In genomic region chr5:1005362-1005851, GRCh38 we compare ENCODE assay signal across 10 cellular contexts. TPM values are rescaled to one million over a fixed set of nuclear protein-coding genes. Genes with fewer than 3 reads are reported as not detected.
DNase-seq lines count a peak whose midpoint lies in the region; ATAC-seq lines count a peak whose summit lies in the region.
"Had no signal": no experiment of that assay in that cellular context is flagged by ENCODE, and none has a peak within 500 bp of the region (broad histone marks: within the 10 kb centered on the region; RNA-seq: fewer than 3 reads in every experiment).

No MANE protein-coding gene starts in this region.

- H3K4me3 ChIP-seq in HUES48 (ENCODE audit: low read depth, low read length): peak overlapping the region; percentile 58; the same call in 1 of the 2 replicates

- no peak overlapping the region for H3K9ac ChIP-seq in HUES48 (ENCODE audit: low read depth, low read length)

- peaks cover 10% of the 10 kb centered on the region for H3K4me1 Mint-ChIP-seq in activated T-helper 17 cell treated with anti-CD3 and anti-CD28 coated beads, Interleukin-2, amount 50 U/mL, for 72 hours
- peaks cover 25 to 38% of the 10 kb centered on the region in 2 donors for H3K4me1 Mint-ChIP-seq in stimulated activated naive B cell treated with anti-CD40 and anti-IgM and Interleukin-4, amounts not matched to agents 10 μg/mL and 1 μg/mL and 100 μg/mL, for 72 hours

- peaks cover 13% of the 10 kb centered on the region for H3K27me3 Mint-ChIP-seq in activated T-helper 17 cell treated with anti-CD3 and anti-CD28 coated beads, Interleukin-2, amount 50 U/mL, for 72 hours
- H3K27me3 Mint-ChIP-seq in stimulated activated naive B cell treated with anti-CD40 and anti-IgM and Interleukin-4, amounts not matched to agents 10 μg/mL and 1 μg/mL and 100 μg/mL, for 72 hours: peaks cover 61 to 72% of the 10 kb centered on the region in 2 donors

- no peak for ATAC-seq in activated T-helper 17 cell treated with anti-CD3 and anti-CD28 coated beads, Interleukin-2, amount 50 U/mL, for 72 hours (replicated peaks)
- ATAC-seq in left lobe of liver: no peak
- no peak for ATAC-seq in stimulated activated naive B cell treated with anti-CD40 and anti-IgM and Interleukin-4, amounts not matched to agents 10 μg/mL and 1 μg/mL and 100 μg/mL, for 72 hours (replicated peaks)

- H3K27me3 ChIP-seq in HUES48 (ENCODE audit: control insufficient read depth, insufficient read depth, low read length): peaks cover 67% of the 10 kb centered on the region

- H3K27ac ChIP-seq in HUES48 (ENCODE audit: low read depth, low read length): no peak overlapping the region
- H3K27ac ChIP-seq: neutrophil had no signal

- no peaks in the 10 kb centered on the region for H3K9me3 ChIP-seq in HUES48 (ENCODE audit: control insufficient read depth, insufficient read depth, low read length)
- H3K9me3 ChIP-seq: neutrophil had no signal

- H3K36me3 ChIP-seq in HUES48 (ENCODE audit: control insufficient read depth, insufficient read depth, low read length): no peaks in the 10 kb centered on the region
- H3K36me3 ChIP-seq: neutrophil had no signal

- H3K4me1 ChIP-seq in HUES48 (ENCODE audit: control insufficient read depth, insufficient read depth, low read length): no peaks in the 10 kb centered on the region; the same call in 1 of the 2 replicates

- DNase-seq in left lobe of liver (ENCODE audit: low spot score) (peak; percentile 44), NCI-H510A treated with DMSO at 0.1 percent for 48 hours (lab: John Stamatoyannopoulos, UW) (no peak), DMS153 treated with DMSO at 0.1 percent for 48 hours (lab: John Stamatoyannopoulos, UW; ENCODE audit: unreplicated experiment) (no peak), NCI-H2107 (lab: John Stamatoyannopoulos, UW) (no peak)
- peak; percentile 0 for DNase-seq in stimulated activated naive B cell treated with anti-CD40 and anti-IgM and Interleukin-4, amounts not matched to agents 10 μg/mL and 1 μg/mL and 100 μg/mL, for 72 hours
- DNase-seq: activated naive CD4-positive, alpha-beta T cell; NCI-H2029 had no signal

- no peaks in the 10 kb centered on the region for H3K36me3 Mint-ChIP-seq in activated T-helper 17 cell treated with anti-CD3 and anti-CD28 coated beads, Interleukin-2, amount 50 U/mL, for 72 hours (ENCODE audit: low read depth)
- H3K36me3 Mint-ChIP-seq in stimulated activated naive B cell treated with anti-CD40 and anti-IgM and Interleukin-4, amounts not matched to agents 10 μg/mL and 1 μg/mL and 100 μg/mL, for 72 hours: no peaks in the 10 kb centered on the region

- H3K27ac Mint-ChIP-seq in activated T-helper 17 cell treated with anti-CD3 and anti-CD28 coated beads, Interleukin-2, amount 50 U/mL, for 72 hours: no peak overlapping the region
- H3K27ac Mint-ChIP-seq in stimulated activated naive B cell treated with anti-CD40 and anti-IgM and Interleukin-4, amounts not matched to agents 10 μg/mL and 1 μg/mL and 100 μg/mL, for 72 hours: no peak overlapping the region

- H3K9me3 Mint-ChIP-seq in activated T-helper 17 cell treated with anti-CD3 and anti-CD28 coated beads, Interleukin-2, amount 50 U/mL, for 72 hours: no peaks in the 10 kb centered on the region
- no peaks in the 10 kb centered on the region for H3K9me3 Mint-ChIP-seq in stimulated activated naive B cell treated with anti-CD40 and anti-IgM and Interleukin-4, amounts not matched to agents 10 μg/mL and 1 μg/mL and 100 μg/mL, for 72 hours

- peak overlapping the region; percentile 21 for H3K4me3 Mint-ChIP-seq in activated T-helper 17 cell treated with anti-CD3 and anti-CD28 coated beads, Interleukin-2, amount 50 U/mL, for 72 hours
- no peak overlapping the region for H3K4me3 Mint-ChIP-seq in stimulated activated naive B cell treated with anti-CD40 and anti-IgM and Interleukin-4, amounts not matched to agents 10 μg/mL and 1 μg/mL and 100 μg/mL, for 72 hours

RNA-seq across cellular contexts. Expression of gene NKD2, which starts 3.2 kb away (rescaled TPM):
- 1 to 10 TPM in 1 of 2 donors, under 1 TPM in 1; 0.37 to 1.2 TPM for total RNA-seq in activated T-helper 17 cell treated with anti-CD3 and anti-CD28 coated beads, Interleukin-2, amount 50 U/mL, for 72 hours
- 1.6 TPM for total RNA-seq in left lobe of liver

Comparison
In these comparisons a context has a peak if more than half of its experiments do, and no peak if none do; other contexts are left out.
1. DNase-seq: peak in left lobe of liver (single experiment) and stimulated activated naive B cell treated with anti-CD40 and anti-IgM and Interleukin-4, amounts not matched to agents 10 μg/mL and 1 μg/mL and 100 μg/mL, for 72 hours (single experiment); none in NCI-H510A treated with DMSO at 0.1 percent for 48 hours (single experiment), DMS153 treated with DMSO at 0.1 percent for 48 hours (single experiment) and NCI-H2107 (single experiment).